In genomic region chr14:105391541-105391940, GRCh38 we compare ENCODE assay signal across 22 cellular contexts. TPM values are rescaled to one million over a fixed set of nuclear protein-coding genes. Genes with fewer than 3 reads are reported as not detected.
DNase-seq lines count a peak whose midpoint lies in the region; ATAC-seq and TF ChIP-seq lines count a peak whose summit lies in the region.
"Had no signal": no experiment of that assay in that cellular context is flagged by ENCODE, and none has a peak within 500 bp of the region (broad histone marks: within the 10 kb centered on the region; RNA-seq: fewer than 3 reads in every experiment).

No MANE protein-coding gene starts in this region.

- H3K36me3 ChIP-seq in right atrium auricular region (no peaks in the 10 kb centered on the region), RWPE2 (ENCODE audit: low read depth) (no peaks in the 10 kb centered on the region), osteoblast (ENCODE audit: insufficient read depth, low read length) (no peaks in the 10 kb centered on the region)
- H3K36me3 ChIP-seq: BE2C had no signal

- no peak overlapping the region for H3K27ac ChIP-seq in right cardiac atrium (ENCODE audit: low read length)
- H3K27ac ChIP-seq in right atrium auricular region: no peak overlapping the region
- no peak overlapping the region for H3K27ac ChIP-seq in RWPE2 (ENCODE audit: poor library complexity, severe bottlenecking)
- H3K27ac ChIP-seq in osteoblast (ENCODE audit: low read depth, low read length): no peak overlapping the region
- H3K27ac ChIP-seq: KMS-11 had no signal

- H3K4me1 ChIP-seq in right cardiac atrium (ENCODE audit: control insufficient read depth, insufficient read depth, low read length): no peaks in the 10 kb centered on the region
- H3K4me1 ChIP-seq in right atrium auricular region: peaks cover 0 to 9% of the 10 kb centered on the region in 2 donors
- H3K4me1 ChIP-seq in RWPE2 (ENCODE audit: insufficient read depth, poor library complexity, severe bottlenecking): no peaks in the 10 kb centered on the region
- no peaks in the 10 kb centered on the region for H3K4me1 ChIP-seq in osteoblast (ENCODE audit: insufficient read depth, low read length)
- H3K4me1 ChIP-seq: BE2C had no signal

- H3K27me3 ChIP-seq in right cardiac atrium (ENCODE audit: control insufficient read depth, insufficient read depth): no peaks in the 10 kb centered on the region
- H3K27me3 ChIP-seq in right atrium auricular region: no peaks in the 10 kb centered on the region
- no peaks in the 10 kb centered on the region for H3K27me3 ChIP-seq in RWPE2 (ENCODE audit: insufficient read depth, poor library complexity, severe bottlenecking)
- H3K27me3 ChIP-seq in osteoblast (ENCODE audit: insufficient read depth, low read length): no peaks in the 10 kb centered on the region
- H3K27me3 ChIP-seq: BE2C had no signal

- no peaks in the 10 kb centered on the region for H3K36me3 Mint-ChIP-seq in activated T-helper 17 cell treated with anti-CD3 and anti-CD28 coated beads, Interleukin-2, amount 50 U/mL, for 72 hours (ENCODE audit: low read depth)

- H3K9me3 ChIP-seq in right cardiac atrium (ENCODE audit: control insufficient read depth, low read length) (no peaks in the 10 kb centered on the region), right atrium auricular region (no peaks in the 10 kb centered on the region), RWPE2 (ENCODE audit: severe bottlenecking) (no peaks in the 10 kb centered on the region), osteoblast (ENCODE audit: low read depth, low read length) (no peaks in the 10 kb centered on the region)
- H3K9me3 ChIP-seq: BE2C had no signal

- ATAC-seq in right cardiac atrium: no peak
- ATAC-seq in RWPE2 (ENCODE audit: low read depth): no peak
- ATAC-seq in GM19455 (IDR thresholded peaks at IDR 0.05; ENCODE audit: unreplicated experiment): no peak
- ATAC-seq in activated T-helper 17 cell treated with anti-CD3 and anti-CD28 coated beads, Interleukin-2, amount 50 U/mL, for 72 hours (replicated peaks): no peak
- ATAC-seq: HCT116, Panc1 had no signal

- WGBS in right cardiac atrium: 89% methylated on average over 23 of the region's 23 CpGs

- H3K27ac Mint-ChIP-seq in activated T-helper 17 cell treated with anti-CD3 and anti-CD28 coated beads, Interleukin-2, amount 50 U/mL, for 72 hours: no peak overlapping the region
- H3K27ac Mint-ChIP-seq: CD4-positive, alpha-beta memory T cell had no signal

- no peak for TF ChIP-seq CTCF in right atrium auricular region (IDR thresholded peaks at IDR 0.05)
- no peak for TF ChIP-seq CTCF in RWPE2 (IDR thresholded peaks at IDR 0.05; ENCODE audit: poor library complexity, severe bottlenecking)
- no peak for TF ChIP-seq CTCF in osteoblast (IDR thresholded peaks at IDR 0.05; ENCODE audit: extremely low read depth, low read depth, low read length)

- H3K4me1 Mint-ChIP-seq in activated T-helper 17 cell treated with anti-CD3 and anti-CD28 coated beads, Interleukin-2, amount 50 U/mL, for 72 hours: no peaks in the 10 kb centered on the region

- H2AFZ ChIP-seq in osteoblast (ENCODE audit: low read length): no peak overlapping the region

- H3K4me2 ChIP-seq in osteoblast (ENCODE audit: insufficient read depth, low read length): no peak overlapping the region
- H3K4me2 ChIP-seq: KMS-11 had no signal

- no peaks in the 10 kb centered on the region for H3K9me3 Mint-ChIP-seq in activated T-helper 17 cell treated with anti-CD3 and anti-CD28 coated beads, Interleukin-2, amount 50 U/mL, for 72 hours
- H3K9me3 Mint-ChIP-seq: CD4-positive, alpha-beta memory T cell had no signal

- no peak overlapping the region for H3K4me3 Mint-ChIP-seq in activated T-helper 17 cell treated with anti-CD3 and anti-CD28 coated beads, Interleukin-2, amount 50 U/mL, for 72 hours
- H3K4me3 Mint-ChIP-seq: CD4-positive, alpha-beta memory T cell had no signal

- no peaks in the 10 kb centered on the region for H3K79me2 ChIP-seq in osteoblast (ENCODE audit: insufficient read depth, low read length)

- no peak overlapping the region for H3K4me3 ChIP-seq in right cardiac atrium (ENCODE audit: low read length)
- no peak overlapping the region for H3K4me3 ChIP-seq in right atrium auricular region
- no peak overlapping the region for H3K4me3 ChIP-seq in RWPE2 (ENCODE audit: severe bottlenecking)
- H3K4me3 ChIP-seq in osteoblast (ENCODE audit: insufficient read depth, low read length): no peak overlapping the region

- no peaks in the 10 kb centered on the region for H4K20me1 ChIP-seq in osteoblast (ENCODE audit: insufficient read depth, low read length)

- DNase-seq in right cardiac atrium: peak; percentile 19 to 69 (median 49)
- no peak for DNase-seq in right atrium auricular region (ENCODE audit: low spot score)
- DNase-seq in RWPE2 (ENCODE audit: low spot score): peak; percentile 71
- peak; percentile 41 for DNase-seq in islet precursor cell
- DNase-seq in osteoblast (ENCODE audit: insufficient read length, low spot score, missing footprints): peak; percentile 72
- DNase-seq in SW480 (ENCODE audit: low spot score): no peak
- DNase-seq: Calu3; CD4-positive, alpha-beta memory T cell; IMR-90; NCI-H1092 treated with DMSO at 0.1 percent for 48 hours; NCI-H146; NCI-H2029; NCI-H226; NCI-H510A treated with DMSO at 0.1 percent for 48 hours; NCI-H774; NK-92 treated with Interleukin-12 subunit alpha and Interleukin-12 subunit beta, amount 100 ng/mL, for 24 hours had no signal

- H3K27me3 Mint-ChIP-seq in activated T-helper 17 cell treated with anti-CD3 and anti-CD28 coated beads, Interleukin-2, amount 50 U/mL, for 72 hours: no peaks in the 10 kb centered on the region
- H3K27me3 Mint-ChIP-seq: CD4-positive, alpha-beta memory T cell had no signal

- intact Hi-C loops in right cardiac atrium (cut with DNase I): no loop called here

RNA-seq across cellular contexts. Expression of gene TEX22, which starts 6.8 kb away (rescaled TPM):
- total RNA-seq in right cardiac atrium (1 to 10 TPM in 2 of 4 donors, under 1 TPM in 2; 0.46 to 1.9 (median 1.00) TPM), right atrium auricular region (under 1 TPM in 1 of 2 donors, not detected in 1; 0.16 TPM), osteoblast (under 0.01 and 0.29 TPM in 2 replicates)
- 0.05 TPM for polyA plus RNA-seq in right cardiac atrium
- total RNA-seq in activated T-helper 17 cell treated with anti-CD3 and anti-CD28 coated beads, Interleukin-2, amount 50 U/mL, for 72 hours: 1 to 10 TPM in 1 of 2 donors, under 1 TPM in 1; 0.95 to 3.7 TPM
- polyA plus RNA-seq: CD4-positive, alpha-beta memory T cell had no signal

RNA-seq across cellular contexts. Expression of gene MTA1, which starts 28.1 kb away (rescaled TPM):
- total RNA-seq in right cardiac atrium (100 to 1,000 TPM; 121 to 179 (median 157) TPM), right atrium auricular region (10 to 100 TPM; 51.9 to 61.7 TPM), osteoblast (60.4 TPM in 2 replicates)
- 131 TPM for polyA plus RNA-seq in right cardiac atrium
- total RNA-seq in activated T-helper 17 cell treated with anti-CD3 and anti-CD28 coated beads, Interleukin-2, amount 50 U/mL, for 72 hours: 100 to 1,000 TPM in 1 of 2 donors, 10 to 100 TPM in 1; 99.4 to 144 TPM

Comparison
In these comparisons a context has a peak if more than half of its experiments do, and no peak if none do; other contexts are left out.
1. DNase-seq: peak in right cardiac atrium (3 of 3), RWPE2 (single experiment), islet precursor cell (single experiment) and osteoblast (single experiment); none in right atrium auricular region (single experiment) and SW480 (single experiment).